In the genomic region with DNA sequence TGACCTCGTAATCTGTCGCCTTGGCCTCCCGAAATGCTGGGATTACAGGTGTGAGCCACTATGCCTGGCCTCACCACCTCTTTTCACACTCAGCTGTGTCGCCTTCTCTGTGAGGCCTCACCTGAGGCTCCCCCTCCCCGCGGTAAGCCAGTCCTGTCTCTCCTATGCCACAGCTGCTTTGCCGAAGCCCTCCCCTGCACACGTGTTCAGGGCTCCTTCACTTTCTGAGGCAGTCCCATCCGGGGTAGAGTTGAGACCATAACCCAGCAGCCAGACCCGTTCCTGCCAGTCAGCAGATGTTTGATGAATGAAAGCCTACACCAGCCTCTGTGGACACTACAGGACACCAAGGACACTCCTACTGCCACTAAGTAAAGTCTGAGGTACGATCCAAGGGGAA, we compare ENCODE assay signal across 17 cellular contexts. TPM values are rescaled to one million over a fixed set of nuclear protein-coding genes. Genes with fewer than 3 reads are reported as not detected.
DNase-seq lines count a peak whose midpoint lies in the region; ATAC-seq, FAIRE-seq and TF ChIP-seq lines count a peak whose summit lies in the region.
"Had no signal": no experiment of that assay in that cellular context is flagged by ENCODE, and none has a peak within 500 bp of the region (broad histone marks: within the 10 kb centered on the region; RNA-seq: fewer than 3 reads in every experiment).

No MANE protein-coding gene starts in this region.

- H3K4me3 Mint-ChIP-seq in CD4-positive, alpha-beta memory T cell, result peak overlapping the region in 6 of 8 donors; percentile 68 to 76 (median 70)
- peak overlapping the region; percentile 18 for H3K4me3 Mint-ChIP-seq in activated naive CD8-positive, alpha-beta T cell treated with anti-CD3 and anti-CD28 coated beads for 36 hours
- H3K4me3 Mint-ChIP-seq in natural killer cell, result peak overlapping the region; percentile 26

- H3K9me3 ChIP-seq in CD4-positive, alpha-beta memory T cell (ENCODE audit: control insufficient read depth in 1 of 2, low read length in 2 of 2), result no peaks in the 10 kb centered on the region
- H3K9me3 ChIP-seq in HEK293 (ENCODE audit: control insufficient read depth, insufficient read depth, low read depth, low read length), result no peaks in the 10 kb centered on the region
- H3K9me3 ChIP-seq: neutrophil had no signal

- CTCF ChIA-PET in CD4-positive, alpha-beta memory T cell (lab: Charles Lee; ENCODE audit: partially characterized antibody), result interaction anchor here (1.2 kb wide), 1 partner anchor 180 kb away, joined by 3 read pairs; no protein-coding TSS in a partner anchor
- CTCF ChIA-PET in HEK293 (lab: Yijun Ruan, JAX), result interaction anchor here (0.6 kb wide), 1 partner anchor 56 kb away, joined by 4 read pairs; no protein-coding TSS in a partner anchor

- H3K4me3 ChIP-seq in CD4-positive, alpha-beta memory T cell (ENCODE audit: low read length in 2 of 2), result no peak overlapping the region
- H3K4me3 ChIP-seq in HEK293 (ENCODE audit: low read depth, low read length), result no peak overlapping the region
- H3K4me3 ChIP-seq: PC-9, SK-N-MC had no signal

- H3K27ac Mint-ChIP-seq in CD4-positive, alpha-beta memory T cell, result peak overlapping the region in 6 of 7 donors; percentile 32 to 88 (median 70)
- no peak overlapping the region for H3K27ac Mint-ChIP-seq in activated naive CD8-positive, alpha-beta T cell treated with anti-CD3 and anti-CD28 coated beads for 36 hours
- H3K27ac Mint-ChIP-seq in natural killer cell, result peak overlapping the region; percentile 29 to 81

- H3K27me3 ChIP-seq in CD4-positive, alpha-beta memory T cell (ENCODE audit: insufficient read depth, low read length), result no peaks in the 10 kb centered on the region
- H3K27me3 ChIP-seq: neutrophil had no signal

- peaks cover 95% of the 10 kb centered on the region for H3K4me1 ChIP-seq in CD4-positive, alpha-beta memory T cell (ENCODE audit: insufficient read depth, low read length)
- peaks cover 38% of the 10 kb centered on the region for H3K4me1 ChIP-seq in HEK293 (ENCODE audit: control insufficient read depth, insufficient read depth, low read length)

- H3K4me1 Mint-ChIP-seq in CD4-positive, alpha-beta memory T cell, result peaks cover 63 to 92% (median 80%) of the 10 kb centered on the region in 4 donors
- H3K4me1 Mint-ChIP-seq in activated naive CD8-positive, alpha-beta T cell treated with anti-CD3 and anti-CD28 coated beads for 36 hours, result peaks cover 81% of the 10 kb centered on the region
- peaks cover 69 to 76% of the 10 kb centered on the region in 2 donors for H3K4me1 Mint-ChIP-seq in natural killer cell

- peaks cover 0 to 1% (median 0%) of the 10 kb centered on the region in 8 donors for H3K9me3 Mint-ChIP-seq in CD4-positive, alpha-beta memory T cell
- no peaks in the 10 kb centered on the region for H3K9me3 Mint-ChIP-seq in activated naive CD8-positive, alpha-beta T cell treated with anti-CD3 and anti-CD28 coated beads for 36 hours
- H3K9me3 Mint-ChIP-seq in natural killer cell, result no peaks in the 10 kb centered on the region

- no peaks in the 10 kb centered on the region for H3K27me3 Mint-ChIP-seq in CD4-positive, alpha-beta memory T cell
- no peaks in the 10 kb centered on the region for H3K27me3 Mint-ChIP-seq in activated naive CD8-positive, alpha-beta T cell treated with anti-CD3 and anti-CD28 coated beads for 36 hours
- no peaks in the 10 kb centered on the region for H3K27me3 Mint-ChIP-seq in natural killer cell (ENCODE audit: low read depth in 2 of 2)

- TF ChIP-seq POLR2A in H54 (IDR thresholded peaks at IDR 0.05; ENCODE audit: low read depth, low read length), result no peak

- no peak for TF ChIP-seq CTCF in HEK293 (tag by site-specific recombination; IDR thresholded peaks at IDR 0.05)
- no peak for TF ChIP-seq CTCF in natural killer cell (IDR thresholded peaks at IDR 0.05)

- no peaks in the 10 kb centered on the region for H3K36me3 ChIP-seq in CD4-positive, alpha-beta memory T cell (ENCODE audit: insufficient read depth, low read length)
- H3K36me3 ChIP-seq in HEK293 (ENCODE audit: control insufficient read depth in 2 of 2, insufficient read depth in 1 of 2, low read length in 2 of 2), result no peaks in the 10 kb centered on the region
- H3K36me3 ChIP-seq: neutrophil had no signal

- POLR2A ChIA-PET in CD4-positive, alpha-beta memory T cell (lab: Charles Lee; ENCODE audit: partially characterized antibody), result no interaction called here
- POLR2A ChIA-PET in HEK293 (lab: Yijun Ruan, JAX), result no interaction called here

- no peak for FAIRE-seq in H54 (lab: Jason Lieb, UNC)
- FAIRE-seq: keratinocyte had no signal

- no peak for DNase-seq in CD4-positive, alpha-beta memory T cell
- no peak for DNase-seq in activated naive CD8-positive, alpha-beta T cell treated with anti-CD3 and anti-CD28 coated beads for 36 hours
- DNase-seq in natural killer cell (no peak), SIG-M5 treated with dmso at 0.1 percent for 504 hours (lab: John Stamatoyannopoulos, UW; ENCODE audit: unreplicated experiment) (no peak), H54 (ENCODE audit: insufficient read length, low spot score) (no peak), amygdala (lab: John Stamatoyannopoulos, UW) (no peak)
- DNase-seq: activated CD4-positive, alpha-beta T cell treated with anti-CD3 and anti-CD28 coated beads, Interleukin-2, amount 50 U/mL, for 48 hours; activated gamma-delta T cell; NCI-H1092; PC-9; stimulated activated CD4-positive, alpha-beta T cell treated with anti-CD3 and anti-CD28 coated beads, Interleukin-1b, Interleukin-23, amount 100 ng/mL, for 48 hours had no signal

- peaks cover 0 to 4% of the 10 kb centered on the region in 2 donors for H3K36me3 Mint-ChIP-seq in CD4-positive, alpha-beta memory T cell
- peaks cover 6% of the 10 kb centered on the region for H3K36me3 Mint-ChIP-seq in activated naive CD8-positive, alpha-beta T cell treated with anti-CD3 and anti-CD28 coated beads for 36 hours
- H3K36me3 Mint-ChIP-seq in natural killer cell, result no peaks in the 10 kb centered on the region

- H3K27ac ChIP-seq in CD4-positive, alpha-beta memory T cell (ENCODE audit: low read depth, low read length), result no peak overlapping the region
- no peak overlapping the region for H3K27ac ChIP-seq in HEK293 (ENCODE audit: extremely low read depth, low read depth, low read length)
- H3K27ac ChIP-seq: neutrophil, PC-9, SK-N-MC had no signal

- intact Hi-C loops in CD4-positive, alpha-beta memory T cell (cut with micrococcal nuclease), result no loop called here
- intact Hi-C loops in natural killer cell (cut with micrococcal nuclease), result no loop called here

- ATAC-seq in natural killer cell (no peak), GM21717 (IDR thresholded peaks at IDR 0.05; ENCODE audit: unreplicated experiment) (no peak)
- ATAC-seq: sciatic nerve had no signal

TF ChIP-seq in HEK293, 187 proteins besides CTCF, POLR2A, EP300 and RAD21:
- no peak for TF ChIP-seq ZNF175 (tag by site-specific recombination; IDR thresholded peaks at IDR 0.05)
- no peak for TF ChIP-seq ZNF621 (tag by site-specific recombination; IDR thresholded peaks at IDR 0.05)
- TF ChIP-seq, protein P1, sequence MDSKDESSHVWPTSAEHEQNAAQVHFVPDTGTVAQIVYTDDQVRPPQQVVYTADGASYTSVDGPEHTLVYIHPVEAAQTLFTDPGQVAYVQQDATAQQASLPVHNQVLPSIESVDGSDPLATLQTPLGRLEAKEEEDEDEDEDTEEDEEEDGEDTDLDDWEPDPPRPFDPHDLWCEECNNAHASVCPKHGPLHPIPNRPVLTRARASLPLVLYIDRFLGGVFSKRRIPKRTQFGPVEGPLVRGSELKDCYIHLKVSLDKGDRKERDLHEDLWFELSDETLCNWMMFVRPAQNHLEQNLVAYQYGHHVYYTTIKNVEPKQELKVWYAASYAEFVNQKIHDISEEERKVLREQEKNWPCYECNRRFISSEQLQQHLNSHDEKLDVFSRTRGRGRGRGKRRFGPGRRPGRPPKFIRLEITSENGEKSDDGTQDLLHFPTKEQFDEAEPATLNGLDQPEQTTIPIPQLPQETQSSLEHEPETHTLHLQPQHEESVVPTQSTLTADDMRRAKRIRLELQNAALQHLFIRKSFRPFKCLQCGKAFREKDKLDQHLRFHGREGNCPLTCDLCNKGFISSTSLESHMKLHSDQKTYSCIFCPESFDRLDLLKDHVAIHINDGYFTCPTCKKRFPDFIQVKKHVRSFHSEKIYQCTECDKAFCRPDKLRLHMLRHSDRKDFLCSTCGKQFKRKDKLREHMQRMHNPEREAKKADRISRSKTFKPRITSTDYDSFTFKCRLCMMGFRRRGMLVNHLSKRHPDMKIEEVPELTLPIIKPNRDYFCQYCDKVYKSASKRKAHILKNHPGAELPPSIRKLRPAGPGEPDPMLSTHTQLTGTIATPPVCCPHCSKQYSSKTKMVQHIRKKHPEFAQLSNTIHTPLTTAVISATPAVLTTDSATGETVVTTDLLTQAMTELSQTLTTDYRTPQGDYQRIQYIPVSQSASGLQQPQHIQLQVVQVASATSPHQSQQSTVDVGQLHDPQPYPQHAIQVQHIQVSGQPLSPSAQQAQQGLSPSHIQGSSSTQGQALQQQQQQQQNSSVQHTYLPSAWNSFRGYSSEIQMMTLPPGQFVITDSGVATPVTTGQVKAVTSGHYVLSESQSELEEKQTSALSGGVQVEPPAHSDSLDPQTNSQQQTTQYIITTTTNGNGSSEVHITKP (tag by site-specific recombination; IDR thresholded peaks at IDR 0.05), result peak; percentile 57
- no peak for TF ChIP-seq ZNF157 (tag by site-specific recombination; IDR thresholded peaks at IDR 0.05)
- peak; percentile 40; the same call in 1 of the 2 replicates for TF ChIP-seq ZNF600 (tag by site-specific recombination; IDR thresholded peaks at IDR 0.05)

RNA-seq across cellular contexts. Expression of gene USP7, which starts 10.6 kb away (rescaled TPM):
- 100 to 1,000 TPM; 194 to 206 TPM for total RNA-seq in CD4-positive, alpha-beta memory T cell
- polyA plus RNA-seq in CD4-positive, alpha-beta memory T cell, result 10 to 100 TPM in 1 of 2 donors, 1 to 10 TPM in 1; 4.8 to 17.8 TPM
- total RNA-seq in activated naive CD8-positive, alpha-beta T cell treated with anti-CD3 and anti-CD28 coated beads for 36 hours, result 100 to 1,000 TPM; 167 to 175 TPM
- 100 to 1,000 TPM; 213 to 268 (median 236) TPM for total RNA-seq in natural killer cell

Comparison
In these comparisons a context has a peak if more than half of its experiments do, and no peak if none do; other contexts are left out.
1. H3K4me3 Mint-ChIP-seq: peak in every context shown above with its lines; median percentile 70 in CD4-positive, alpha-beta memory T cell; 26 in natural killer cell; 18 in activated naive CD8-positive, alpha-beta T cell treated with anti-CD3 and anti-CD28 coated beads for 36 hours.